21 cellular contexts compared by ENCODE assay signal in the genomic region with DNA sequence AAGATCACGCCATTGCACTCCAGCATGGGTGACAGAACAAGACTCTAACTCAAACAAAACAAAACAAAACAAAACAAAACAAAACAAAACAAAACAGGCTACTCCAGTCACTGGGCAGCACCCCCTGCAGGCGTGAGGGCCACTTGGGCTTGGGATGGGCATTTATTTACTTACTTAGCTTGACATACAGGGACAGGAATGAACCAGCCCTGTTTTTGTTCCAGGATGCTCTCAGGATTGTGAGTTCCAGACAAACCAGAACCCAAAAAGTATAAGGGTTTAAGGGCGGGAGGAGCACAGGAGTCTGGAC. TPM values are rescaled to one million over a fixed set of nuclear protein-coding genes. Genes with fewer than 3 reads are reported as not detected.
A peak's percentile ranks its signal among the peaks of the same experiment; 100 is the strongest.
DNase-seq lines count a peak whose midpoint lies in the region; ATAC-seq and TF ChIP-seq lines count a peak whose summit lies in the region.
"Had no signal": no experiment of that assay in that cellular context is flagged by ENCODE, and none has a peak within 500 bp of the region (broad histone marks: within the 10 kb centered on the region; RNA-seq: fewer than 3 reads in every experiment).

No MANE protein-coding gene starts in this region.

- intact Hi-C loops in transverse colon (cut with DNase I; ENCODE audit: low total_unique reads) = no loop called here

- H3K36me3 Mint-ChIP-seq in chondrocyte (ENCODE audit: low read depth) (no peaks in the 10 kb centered on the region), progenitor cell of endocrine pancreas (ENCODE audit: insufficient read depth) (no peaks in the 10 kb centered on the region)

- no peaks in the 10 kb centered on the region for H3K27me3 ChIP-seq in transverse colon
- H3K27me3 ChIP-seq in gastroesophageal sphincter = no peaks in the 10 kb centered on the region

- ATAC-seq in gastroesophageal sphincter = no peak
- ATAC-seq: mucosa of descending colon, psoas muscle, T-helper 17 cell had no signal

- H3K4me1 Mint-ChIP-seq in chondrocyte (ENCODE audit: low read depth) = peaks cover 10% of the 10 kb centered on the region
- H3K4me1 Mint-ChIP-seq in progenitor cell of endocrine pancreas (ENCODE audit: low read depth) = peaks cover 11% of the 10 kb centered on the region

- TF ChIP-seq CTCF in GM10266 (IDR thresholded peaks at IDR 0.05; ENCODE audit: control insufficient read depth, insufficient read depth, low read depth, missing control alignments) (peak; percentile 15), NB4 (IDR thresholded peaks at IDR 0.05; ENCODE audit: low read depth, low read length) (peak; percentile 14), chondrocyte (IDR thresholded peaks at IDR 0.05) (peak; percentile 22), progenitor cell of endocrine pancreas (IDR thresholded peaks at IDR 0.05; ENCODE audit: unreplicated experiment) (peak; percentile 20), transverse colon (IDR thresholded peaks at IDR 0.05) (peak in 1 of 5 experiments; percentile 6), gastroesophageal sphincter (IDR thresholded peaks at IDR 0.05) (no peak)

- H3K4me3 ChIP-seq in NB4 (ENCODE audit: low read depth, low read length) (no peak overlapping the region), transverse colon (no peak overlapping the region), gastroesophageal sphincter (no peak overlapping the region)
- H3K4me3 ChIP-seq: mucosa of descending colon, psoas muscle had no signal

- H3K27me3 Mint-ChIP-seq in chondrocyte (ENCODE audit: low read depth) (no peaks in the 10 kb centered on the region), progenitor cell of endocrine pancreas (no peaks in the 10 kb centered on the region)
- H3K27me3 Mint-ChIP-seq: activated CD4-positive, alpha-beta memory T cell treated with anti-CD3 and anti-CD28 coated beads for 36 hours; central memory CD8-positive, alpha-beta T cell; stimulated activated naive CD8-positive, alpha-beta T cell treated with anti-CD3 and anti-CD28 coated beads, Interleukin-15, Interleukin-2, amounts not matched to agents 100 ng/mL and 50 ng/mL, for 24 hours had no signal

- H3K27ac Mint-ChIP-seq in chondrocyte (ENCODE audit: unreplicated experiment) (no peak overlapping the region), progenitor cell of endocrine pancreas (no peak overlapping the region)
- H3K27ac Mint-ChIP-seq: activated CD4-positive, alpha-beta memory T cell treated with anti-CD3 and anti-CD28 coated beads for 36 hours; stimulated activated naive CD8-positive, alpha-beta T cell treated with anti-CD3 and anti-CD28 coated beads, Interleukin-15, Interleukin-2, amounts not matched to agents 100 ng/mL and 50 ng/mL, for 24 hours; T-helper 17 cell had no signal

- H3K36me3 ChIP-seq in transverse colon (no peaks in the 10 kb centered on the region), gastroesophageal sphincter (no peaks in the 10 kb centered on the region)

- in situ Hi-C loops in transverse colon (cut with MboI; ENCODE audit: low pct_ligation_motif_present in 1 of 4, low pct_unique_long_range_greater_than_20kb in 1 of 4, low sequenced_read_pairs in 3 of 4) = loop anchor here in 1 of 4 donors (10.0 kb wide), 1 partner anchor 49 kb away; no protein-coding TSS in a partner anchor

- no peak for TF ChIP-seq EP300 in transverse colon (IDR thresholded peaks at IDR 0.05; ENCODE audit: low read depth)
- TF ChIP-seq EP300 in gastroesophageal sphincter (IDR thresholded peaks at IDR 0.05) = no peak

- H3K9me3 ChIP-seq in transverse colon (no peaks in the 10 kb centered on the region), gastroesophageal sphincter (no peaks in the 10 kb centered on the region)
- H3K9me3 ChIP-seq: mucosa of descending colon, psoas muscle had no signal

- H3K27ac ChIP-seq in transverse colon (no peak overlapping the region), gastroesophageal sphincter (no peak overlapping the region)
- H3K27ac ChIP-seq: psoas muscle had no signal

- H3K4me3 Mint-ChIP-seq in chondrocyte (ENCODE audit: unreplicated experiment) = no peak overlapping the region
- H3K4me3 Mint-ChIP-seq in progenitor cell of endocrine pancreas (ENCODE audit: low read depth) = no peak overlapping the region
- H3K4me3 Mint-ChIP-seq: activated CD4-positive, alpha-beta memory T cell treated with anti-CD3 and anti-CD28 coated beads for 36 hours; central memory CD8-positive, alpha-beta T cell; stimulated activated naive CD8-positive, alpha-beta T cell treated with anti-CD3 and anti-CD28 coated beads, Interleukin-15, Interleukin-2, amounts not matched to agents 100 ng/mL and 50 ng/mL, for 24 hours; T-helper 17 cell had no signal

- TF ChIP-seq POLR2A in NB4 (IDR thresholded peaks at IDR 0.05; ENCODE audit: extremely low read depth, insufficient read length) (no peak), transverse colon (IDR thresholded peaks at IDR 0.05) (no peak), gastroesophageal sphincter (IDR thresholded peaks at IDR 0.05) (no peak)

- 86 to 100% methylated on average over 1 to 3 of the region's 3 CpGs for WGBS in transverse colon (ENCODE audit: low coverage in 1 of 2), 2 donors
- 81 to 86% methylated on average over 1 to 3 of the region's 3 CpGs for WGBS in gastroesophageal sphincter (ENCODE audit: low coverage in 1 of 2), 2 donors

- H3K9me3 Mint-ChIP-seq in chondrocyte (ENCODE audit: low read depth) = no peaks in the 10 kb centered on the region
- no peaks in the 10 kb centered on the region for H3K9me3 Mint-ChIP-seq in progenitor cell of endocrine pancreas (ENCODE audit: low read depth)
- H3K9me3 Mint-ChIP-seq: activated CD4-positive, alpha-beta memory T cell treated with anti-CD3 and anti-CD28 coated beads for 36 hours; central memory CD8-positive, alpha-beta T cell; stimulated activated naive CD8-positive, alpha-beta T cell treated with anti-CD3 and anti-CD28 coated beads, Interleukin-15, Interleukin-2, amounts not matched to agents 100 ng/mL and 50 ng/mL, for 24 hours had no signal

- H3K4me1 ChIP-seq in transverse colon = peaks cover 10 to 33% (median 13%) of the 10 kb centered on the region in 4 donors
- H3K4me1 ChIP-seq in gastroesophageal sphincter = peaks cover 0 to 35% (median 5%) of the 10 kb centered on the region in 3 donors

- DNase-seq in GM10266 (ENCODE audit: extremely low spot score) (no peak), NB4 (ENCODE audit: low read depth) (no peak), chondrocyte (ENCODE audit: low spot score) (no peak), progenitor cell of endocrine pancreas (ENCODE audit: low spot score, unreplicated experiment) (no peak), transverse colon (no peak), NCI-H526 (lab: John Stamatoyannopoulos, UW) (no peak)
- DNase-seq: activated CD4-positive, alpha-beta memory T cell treated with anti-CD3 and anti-CD28 coated beads for 36 hours; activated naive CD4-positive, alpha-beta T cell treated with Interleukin-2 at 50 U/mL for 16 hours; activated T-cell treated with anti-CD3 and anti-CD28 coated beads, Interleukin-2, amount 50 U/mL, for 1 hour; amygdala; effector CD8-positive, alpha-beta T cell; mucosa of descending colon; NCI-H187; NCI-H774; psoas muscle; stimulated activated CD4-positive, alpha-beta T cell treated with anti-CD3 and anti-CD28 coated beads, Interleukin-4, amount 100 ng/mL, for 1 hour; T-helper 17 cell; trophoblast cell had no signal

RNA-seq across cellular contexts. Expression of gene PTPN1, which starts 4.0 kb away (rescaled TPM):
- total RNA-seq in chondrocyte (30.3 to 32.4 TPM (median 30.8 TPM) in 3 replicates), progenitor cell of endocrine pancreas (26.0 and 27.7 TPM in 2 replicates), transverse colon (10 to 100 TPM; 19.3 to 34.8 (median 28.8) TPM), gastroesophageal sphincter (10 to 100 TPM; 27.6 to 43.6 (median 38.4) TPM)

Comparison
In these comparisons a context has a peak if more than half of its experiments do, and no peak if none do; other contexts are left out.
1. CTCF ChIP-seq: peak in GM10266 (single experiment), NB4 (single experiment), chondrocyte (single experiment) and progenitor cell of endocrine pancreas (single experiment); none in gastroesophageal sphincter (0 of 4).